Comparison of ENCODE assay signal across 8 cellular contexts in the genomic region with DNA sequence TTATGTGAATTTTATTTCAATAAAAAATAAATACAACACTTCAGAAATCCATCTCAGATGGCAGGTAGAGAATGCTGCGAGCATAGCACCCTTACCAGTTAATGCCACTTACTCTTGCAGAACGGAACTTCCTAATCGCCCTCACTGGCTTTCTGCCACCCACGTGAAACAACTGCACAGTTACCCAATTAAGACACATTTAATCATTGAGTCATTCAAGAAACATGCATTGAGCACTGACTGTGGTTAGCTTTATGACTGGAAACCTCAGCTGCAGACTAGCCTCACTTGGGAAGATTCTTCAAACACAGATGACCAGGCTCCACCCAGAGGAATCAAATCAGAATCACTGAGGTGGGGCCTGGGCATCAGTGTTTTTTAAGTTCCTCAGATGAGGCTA.
A peak's percentile ranks its signal among the peaks of the same experiment; 100 is the strongest.
DNase-seq lines count a peak whose midpoint lies in the region; ATAC-seq and TF ChIP-seq lines count a peak whose summit lies in the region.

No MANE protein-coding gene starts in this region.

- H3K79me2 ChIP-seq in OCI-LY3 (ENCODE audit: low read length) = no peaks in the 10 kb centered on the region

- H2AFZ ChIP-seq in OCI-LY3 (ENCODE audit: low read depth, low read length) = no peak overlapping the region

- no peaks in the 10 kb centered on the region for H3K9me3 ChIP-seq in OCI-LY3 (ENCODE audit: insufficient read depth, low read length)

- H3K27me3 ChIP-seq in OCI-LY3 (ENCODE audit: low read depth, low read length) = peaks cover 15% of the 10 kb centered on the region

- H3K9ac ChIP-seq in OCI-LY3 (ENCODE audit: low read length) = no peak overlapping the region

- no peaks in the 10 kb centered on the region for H4K20me1 ChIP-seq in OCI-LY3 (ENCODE audit: insufficient read depth, low read length)

- peak overlapping the region; percentile 16 for H3K4me3 ChIP-seq in OCI-LY3 (ENCODE audit: low read length)

- ATAC-seq in HG02678 (IDR thresholded peaks at IDR 0.05; ENCODE audit: unreplicated experiment) = no peak

- H3K4me1 ChIP-seq in OCI-LY3 (ENCODE audit: low read length) = peaks cover 36% of the 10 kb centered on the region

- H3K4me2 ChIP-seq in OCI-LY3 (ENCODE audit: low read length) = peak overlapping the region; percentile 70

- no peak overlapping the region for H3K27ac ChIP-seq in OCI-LY3 (ENCODE audit: low read length)
- peak overlapping the region; percentile 89 for H3K27ac ChIP-seq in epithelial cell of prostate

- DNase-seq in D341Med (ENCODE audit: low spot score) (peak; percentile 27), GOT3 (lab: John Stamatoyannopoulos, UW) (peak; percentile 19), epithelial cell of prostate (ENCODE audit: low read depth, low spot score) (peak; percentile 95), NCI-H69 (lab: John Stamatoyannopoulos, UW) (no peak)
- DNase-seq in stimulated activated CD8-positive, alpha-beta memory T cell treated with anti-CD3 and anti-CD28 coated beads, Interleukin-4, amount 100 ng/mL, for 48 hours = peak; percentile 62
- DNase-seq in effector CD8-positive, alpha-beta T cell (lab: John Stamatoyannopoulos, UW) = no peak

- no peaks in the 10 kb centered on the region for H3K36me3 ChIP-seq in OCI-LY3 (replicated peaks; ENCODE audit: low read depth, low read length)

- TF ChIP-seq CTCF in OCI-LY3 (IDR thresholded peaks at IDR 0.05; ENCODE audit: low read depth, low read length) = no peak

Comparison
In these comparisons a context has a peak if more than half of its experiments do, and no peak if none do; other contexts are left out.
1. DNase-seq: peak in D341Med (single experiment), GOT3 (single experiment), epithelial cell of prostate (single experiment) and stimulated activated CD8-positive, alpha-beta memory T cell treated with anti-CD3 and anti-CD28 coated beads, Interleukin-4, amount 100 ng/mL, for 48 hours (single experiment); none in NCI-H69 (single experiment) and effector CD8-positive, alpha-beta T cell (single experiment).